10 cellular contexts compared by ENCODE assay signal in the genomic region with DNA sequence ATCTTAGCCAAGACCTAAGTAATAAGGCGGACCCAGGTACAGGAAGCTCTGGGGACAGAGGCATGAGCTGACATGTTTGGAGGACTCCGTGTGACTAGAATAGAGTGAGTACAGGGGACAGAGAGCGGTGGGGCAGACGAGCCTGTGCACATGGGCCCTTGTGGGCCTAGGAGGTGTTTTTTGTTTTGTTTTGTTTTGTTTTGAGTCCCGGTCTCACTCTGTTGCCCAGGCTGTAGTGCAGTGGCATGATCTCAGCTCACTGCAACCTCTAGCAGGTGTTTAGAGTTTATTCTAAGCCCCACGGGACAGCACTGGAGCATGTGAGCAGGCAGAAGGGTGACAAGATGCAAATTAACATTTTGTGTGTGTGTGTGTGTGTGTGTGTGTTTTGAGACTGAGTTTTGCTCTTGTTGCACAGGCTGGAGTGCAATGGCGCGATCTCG. TPM values are rescaled to one million over a fixed set of nuclear protein-coding genes. Genes with fewer than 3 reads are reported as not detected.
DNase-seq lines count a peak whose midpoint lies in the region; ATAC-seq and TF ChIP-seq lines count a peak whose summit lies in the region.
"Had no signal": no experiment of that assay in that cellular context is flagged by ENCODE, and none has a peak within 500 bp of the region (broad histone marks: within the 10 kb centered on the region; RNA-seq: fewer than 3 reads in every experiment).

No MANE protein-coding gene starts in this region.

- TF ChIP-seq CTCF in esophagus squamous epithelium (IDR thresholded peaks at IDR 0.05) (no peak), A673 (conservative IDR thresholded peaks at IDR 0.05; ENCODE audit: low read depth, low read length) (no peak)

- H3K9ac ChIP-seq in mucosa of rectum (ENCODE audit: low read depth in 1 of 2, low read length in 2 of 2) = no peak overlapping the region

- intact Hi-C loops in esophagus squamous epithelium (cut with DNase I) (no loop called here), A673 (cut with micrococcal nuclease; ENCODE audit: unreplicated experiment) (no loop called here)

- peak overlapping the region; percentile 13 to 53 for H3K27ac ChIP-seq in mucosa of rectum (ENCODE audit: low read depth in 2 of 2, low read length in 2 of 2)
- H3K27ac ChIP-seq in esophagus squamous epithelium = peak overlapping the region in 2 of 4 donors; percentile 94 to 99
- no peak overlapping the region for H3K27ac ChIP-seq in A673 (ENCODE audit: low read depth, low read length, poor library complexity, severe bottlenecking)
- H3K27ac ChIP-seq: left lung had no signal

- BruUV-seq in A673 (replicated peaks; lab: Mats Ljungman, UMichigan) = no TSS peak

- no peak for TF ChIP-seq POLR2A in esophagus squamous epithelium (IDR thresholded peaks at IDR 0.05)

- H3K27me3 ChIP-seq in mucosa of rectum (ENCODE audit: control insufficient read depth in 2 of 2, insufficient read depth in 2 of 2, low read length in 2 of 2) (no peaks in the 10 kb centered on the region), esophagus squamous epithelium (no peaks in the 10 kb centered on the region), A673 (replicated peaks; ENCODE audit: insufficient read depth, low read depth, low read length, poor library complexity) (no peaks in the 10 kb centered on the region)

- H3K4me3 ChIP-seq in mucosa of rectum (ENCODE audit: low read length in 2 of 2) (no peak overlapping the region), esophagus squamous epithelium (no peak overlapping the region), A673 (ENCODE audit: low read depth, low read length, poor library complexity, severe bottlenecking) (no peak overlapping the region)
- H3K4me3 ChIP-seq: left lung had no signal

- H3K4me1 ChIP-seq in mucosa of rectum (ENCODE audit: control insufficient read depth in 2 of 2, insufficient read depth in 2 of 2, low read length in 2 of 2) (peaks cover 17 to 23% of the 10 kb centered on the region in 2 donors), esophagus squamous epithelium (peaks cover 6 to 52% (median 12%) of the 10 kb centered on the region in 3 donors), A673 (ENCODE audit: insufficient read depth, low read length, poor library complexity, severe bottlenecking) (peaks cover 2% of the 10 kb centered on the region)

- ATAC-seq in GM21390 (IDR thresholded peaks at IDR 0.05; ENCODE audit: unreplicated experiment) = peak; percentile 24
- ATAC-seq in HG03565 (IDR thresholded peaks at IDR 0.05; ENCODE audit: unreplicated experiment) = peak; percentile 32
- ATAC-seq: left lung had no signal

- CTCF ChIA-PET in A673 (lab: Charles Lee) = no interaction called here

- peak; percentile 27 for DNase-seq in NCI-H345 (lab: John Stamatoyannopoulos, UW)
- DNase-seq in NCI-H345 treated with DMSO at 0.1 percent for 48 hours (lab: John Stamatoyannopoulos, UW; ENCODE audit: unreplicated experiment) = no peak
- no peak for DNase-seq in middle frontal gyrus (ENCODE audit: extremely low spot score, low spot score)
- no peak for DNase-seq in esophagus squamous epithelium (lab: John Stamatoyannopoulos, UW)
- no peak for DNase-seq in A673 (ENCODE audit: low spot score)
- DNase-seq: effector CD4-positive, alpha-beta T cell; left lung had no signal

- H3K36me3 ChIP-seq in mucosa of rectum (ENCODE audit: control insufficient read depth in 2 of 2, insufficient read depth in 2 of 2, low read length in 2 of 2) (no peaks in the 10 kb centered on the region), esophagus squamous epithelium (no peaks in the 10 kb centered on the region), A673 (ENCODE audit: insufficient read depth, low read length, poor library complexity, severe bottlenecking) (no peaks in the 10 kb centered on the region)
- H3K36me3 ChIP-seq: left lung had no signal

- whole genome bisulfite sequencing in esophagus squamous epithelium, 2 donors = 78 to 81% methylated on average over 9 of the region's 9 CpGs

- H3K9me3 ChIP-seq in mucosa of rectum (ENCODE audit: control insufficient read depth in 2 of 2, low read length in 2 of 2) = no peaks in the 10 kb centered on the region
- H3K9me3 ChIP-seq in esophagus squamous epithelium = no peaks in the 10 kb centered on the region
- no peaks in the 10 kb centered on the region for H3K9me3 ChIP-seq in A673 (ENCODE audit: low read depth, low read length, poor library complexity, severe bottlenecking)
- H3K9me3 ChIP-seq: left lung had no signal

- POLR2A ChIA-PET in A673 (lab: Charles Lee; ENCODE audit: low non-redundant PET) = no interaction called here

RNA-seq across cellular contexts. Expression of gene EEIG1, which starts 3.1 kb away (rescaled TPM):
- total RNA-seq in esophagus squamous epithelium (10 to 100 TPM; 16.9 to 65.0 (median 24.0) TPM), A673 (2021) (30.0 and 34.1 TPM in 2 replicates)

RNA-seq across cellular contexts. Expression of gene DPM2, which starts 46.2 kb away (rescaled TPM):
- total RNA-seq in esophagus squamous epithelium = 10 to 100 TPM; 12.5 to 18.5 (median 15.7) TPM
- 51.5 and 52.9 TPM in 2 replicates for total RNA-seq in A673 (2021)

RNA-seq across cellular contexts. Expression of gene PIP5KL1, which starts 53.3 kb away (rescaled TPM):
- total RNA-seq in esophagus squamous epithelium = 1 to 10 TPM in 3 of 4 donors, not detected in 1; 3.1 to 4.6 (median 3.6) TPM
- total RNA-seq in A673 (2021) = 2.6 and 3.9 TPM in 2 replicates
